28 cellular contexts compared by ENCODE assay signal in genomic region chr2:233326500-233326899, GRCh38. TPM values are rescaled to one million over a fixed set of nuclear protein-coding genes. Genes with fewer than 3 reads are reported as not detected.
DNase-seq lines count a peak whose midpoint lies in the region; ATAC-seq, FAIRE-seq and TF ChIP-seq lines count a peak whose summit lies in the region.
"Had no signal": no experiment of that assay in that cellular context is flagged by ENCODE, and none has a peak within 500 bp of the region (broad histone marks: within the 10 kb centered on the region; RNA-seq: fewer than 3 reads in every experiment).

No MANE protein-coding gene starts in this region.

- in situ Hi-C loops in HepG2 (cut with HindIII; ENCODE audit: extremely low pct_ligation_motif_present, low pct_unique_long_range_greater_than_20kb): no loop called here

- no peaks in the 10 kb centered on the region for H3K4me1 Mint-ChIP-seq in chondrocyte (ENCODE audit: low read depth)

- TF ChIP-seq CTCF in HepG2 (CRISPR knock-in tag; IDR thresholded peaks at IDR 0.05) (no peak), right lobe of liver (IDR thresholded peaks at IDR 0.05) (no peak), chondrocyte (IDR thresholded peaks at IDR 0.05) (no peak), kidney (IDR thresholded peaks at IDR 0.05; ENCODE audit: borderline replicate concordance, extremely low read depth, insufficient read depth) (no peak), spleen (IDR thresholded peaks at IDR 0.05 in 8 of 11, conservative IDR thresholded peaks at IDR 0.05 in 3 of 11) (no peak)

- peaks cover 2% of the 10 kb centered on the region; the same call in 1 of the 2 replicates for H3K4me1 ChIP-seq in HepG2 (ENCODE audit: insufficient read depth, low read length)
- no peaks in the 10 kb centered on the region for H3K4me1 ChIP-seq in right lobe of liver
- no peaks in the 10 kb centered on the region for H3K4me1 ChIP-seq in kidney (ENCODE audit: control insufficient read depth in 1 of 2, insufficient read depth in 1 of 2, low read depth in 1 of 2, low read length in 2 of 2)
- peaks cover 0 to 41% (median 24%) of the 10 kb centered on the region in 6 donors for H3K4me1 ChIP-seq in spleen
- H3K4me1 ChIP-seq: A549 had no signal

- CTCF ChIA-PET in HepG2 (lab: Yijun Ruan, JAX; ENCODE audit: low intra/inter-chr PET ratio, low total read pairs): no interaction called here

- TF ChIP-seq POLR2A in HepG2 (IDR thresholded peaks at IDR 0.05; ENCODE audit: insufficient read depth in 1 of 2, low read depth in 2 of 2, low read length in 2 of 2) (no peak), right lobe of liver (IDR thresholded peaks at IDR 0.05) (no peak), spleen (IDR thresholded peaks at IDR 0.05) (no peak)

- intact Hi-C loops in HepG2 (cut with micrococcal nuclease; ENCODE audit: unreplicated experiment): no loop called here
- intact Hi-C loops in right lobe of liver (cut with DNase I): no loop called here
- intact Hi-C loops in kidney (cut with DNase I): no loop called here
- intact Hi-C loops in spleen (cut with DNase I; ENCODE audit: low total_unique reads): no loop called here

- H3K9ac ChIP-seq in HepG2 (ENCODE audit: insufficient read depth, low read depth, low read length): no peak overlapping the region
- no peak overlapping the region for H3K9ac ChIP-seq in kidney (ENCODE audit: low read length in 2 of 2)

- POLR2A ChIA-PET in HepG2 (lab: Yijun Ruan, JAX): no interaction called here

- no peaks in the 10 kb centered on the region for H4K20me1 ChIP-seq in HepG2 (ENCODE audit: insufficient read depth, low read length)

- no peak overlapping the region for H3K4me3 ChIP-seq in HepG2 (replicated peaks in 1 of 3; ENCODE audit: insufficient read depth in 1 of 3, low read depth in 2 of 3, low read length in 3 of 3)
- H3K4me3 ChIP-seq in right lobe of liver: no peak overlapping the region
- H3K4me3 ChIP-seq in kidney (ENCODE audit: low read length in 2 of 2): no peak overlapping the region
- H3K4me3 ChIP-seq in spleen: no peak overlapping the region
- H3K4me3 ChIP-seq: A549 had no signal

- 39% methylated on average over 8 of the region's 8 CpGs for WGBS in HepG2 (ENCODE audit: low lambda C conversion rate)
- 100% methylated on average over 1 of the region's 8 CpGs for WGBS in right lobe of liver (ENCODE audit: insufficient coverage, low coverage, low lambda C conversion rate, missing lambda C conversion rate)
- 84 to 92% (median 87%) methylated on average over 8 of the region's 8 CpGs for WGBS in spleen, 5 donors

- H3K9me3 Mint-ChIP-seq in chondrocyte (ENCODE audit: low read depth): no peaks in the 10 kb centered on the region

- no peak for TF ChIP-seq EP300 in HepG2 (IDR thresholded peaks at IDR 0.05; ENCODE audit: low read depth in 2 of 2, low read length in 2 of 2)
- TF ChIP-seq EP300 in HepG2 (CRISPR knock-in tag; IDR thresholded peaks at IDR 0.05; ENCODE audit: borderline replicate concordance): no peak

- H3K79me2 ChIP-seq in HepG2 (ENCODE audit: insufficient read depth, low read length): no peaks in the 10 kb centered on the region

- H3K36me3 ChIP-seq in HepG2 (replicated peaks in 1 of 2; ENCODE audit: control insufficient read depth in 1 of 2, insufficient read depth in 2 of 2, low read length in 2 of 2) (no peaks in the 10 kb centered on the region), right lobe of liver (no peaks in the 10 kb centered on the region), kidney (ENCODE audit: control insufficient read depth in 1 of 2, insufficient read depth in 2 of 2, low read length in 2 of 2) (no peaks in the 10 kb centered on the region), spleen (no peaks in the 10 kb centered on the region)

- H3K4me3 Mint-ChIP-seq in chondrocyte (ENCODE audit: unreplicated experiment): no peak overlapping the region
- H3K4me3 Mint-ChIP-seq: B cell; CD8-positive, alpha-beta T cell had no signal

- peaks cover 0 to 24% of the 10 kb centered on the region in 2 experiments; a peak in 3 of 5 replicates for H3K27me3 ChIP-seq in HepG2 (ENCODE audit: control insufficient read depth in 1 of 2, insufficient read depth in 2 of 2, low read length in 2 of 2)
- no peaks in the 10 kb centered on the region for H3K27me3 ChIP-seq in right lobe of liver
- peaks cover 0 to 4% (median 0%) of the 10 kb centered on the region in 7 donors for H3K27me3 ChIP-seq in spleen (replicated peaks in 1 of 7)

- no peaks in the 10 kb centered on the region for H3K9me3 ChIP-seq in HepG2 (ENCODE audit: low read length)
- no peaks in the 10 kb centered on the region for H3K9me3 ChIP-seq in right lobe of liver
- no peaks in the 10 kb centered on the region for H3K9me3 ChIP-seq in kidney (ENCODE audit: control insufficient read depth in 1 of 2, low read length in 2 of 2)
- H3K9me3 ChIP-seq in spleen: no peaks in the 10 kb centered on the region
- H3K9me3 ChIP-seq: A549 had no signal

- ATAC-seq in HepG2 (no peak), right lobe of liver (no peak), HG02588 (IDR thresholded peaks at IDR 0.05; ENCODE audit: unreplicated experiment) (no peak)
- ATAC-seq: A549; CD8-positive, alpha-beta T cell had no signal

- H3K27ac Mint-ChIP-seq in chondrocyte (ENCODE audit: unreplicated experiment): no peak overlapping the region
- H3K27ac Mint-ChIP-seq: CD4-positive, alpha-beta T cell; CD8-positive, alpha-beta T cell had no signal

- H3K27me3 Mint-ChIP-seq in chondrocyte (ENCODE audit: low read depth): peaks cover 4% of the 10 kb centered on the region
- H3K27me3 Mint-ChIP-seq: B cell; CD4-positive, alpha-beta T cell had no signal

- no TSS peak for BruUV-seq in HepG2 (replicated peaks; lab: Mats Ljungman, UMichigan)

- FAIRE-seq in HepG2 (lab: Jason Lieb, UNC) (no peak), kidney (lab: Jason Lieb, UNC) (no peak)
- FAIRE-seq: A549, GM12891 had no signal

- H3K27ac ChIP-seq in HepG2 (ENCODE audit: extremely low read length, insufficient read depth, low read length) (no peak overlapping the region), right lobe of liver (no peak overlapping the region), kidney (ENCODE audit: low read depth in 2 of 2, low read length in 2 of 2) (no peak overlapping the region), spleen (no peak overlapping the region)
- H3K27ac ChIP-seq: 22Rv1, A549, C4-2B had no signal

- TF ChIP-seq RAD21 in HepG2 (CRISPR knock-in tag; IDR thresholded peaks at IDR 0.05): no peak

- H3K4me2 ChIP-seq in HepG2 (ENCODE audit: low read depth, low read length): no peak overlapping the region
- H3K4me2 ChIP-seq: A549 had no signal

- DNase-seq in HepG2 (ENCODE audit: low spot score) (no peak), right lobe of liver (no peak), chondrocyte (ENCODE audit: low spot score) (peak; percentile 64), kidney (peak; percentile 55), spleen (peak; percentile 62), GDM1 (lab: John Stamatoyannopoulos, UW) (no peak), KG1 (lab: John Stamatoyannopoulos, UW) (no peak)
- DNase-seq: AML-193; CD4-positive, alpha-beta T cell; CD8-positive, alpha-beta T cell; COR-L47; DMS 273 treated with DMSO at 0.1 percent for 48 hours; DMS153; DMS53; DMS79; DND-41; EL; GF-D8 had no signal

- H3K36me3 Mint-ChIP-seq in chondrocyte (ENCODE audit: low read depth): no peaks in the 10 kb centered on the region
- H3K36me3 Mint-ChIP-seq: CD8-positive, alpha-beta T cell had no signal

- no peak overlapping the region for H2AFZ ChIP-seq in HepG2 (ENCODE audit: low read length)

RNA-seq across cellular contexts. Expression of gene SAG, which starts 18.9 kb away (rescaled TPM):
- total RNA-seq in HepG2 (2016; rRNA removed; fragmentation: Illumina TruSeq; extraction: Trizol): not detected in 2 replicates
- total RNA-seq in HepG2 (2016; cell fraction: cytosol; rRNA removed; fragmentation: Illumina TruSeq; extraction: Trizol; ENCODE audit: low read depth): not detected in 2 replicates
- total RNA-seq in HepG2 (2016; cell fraction: insoluble cytoplasmic fraction; rRNA removed; fragmentation: Illumina TruSeq; extraction: Trizol): not detected in 2 replicates
- total RNA-seq in HepG2 (2016; cell fraction: membrane; rRNA removed; fragmentation: Illumina TruSeq; extraction: Trizol): not detected in 2 replicates
- not detected in 2 replicates for total RNA-seq in HepG2 (2016; cell fraction: nucleus; rRNA removed; fragmentation: Illumina TruSeq; extraction: Trizol)
- polyA plus RNA-seq in HepG2 (2011; rRNA removed): not detected in 2 replicates
- polyA plus RNA-seq in HepG2 (2011; cell fraction: cytosol; rRNA removed): not detected in 2 replicates
- polyA plus RNA-seq in HepG2 (2011; cell fraction: nucleus; rRNA removed): 0.31 TPM in 1 of 2 replicates, not detected in the other
- not detected in 2 replicates for polyA plus RNA-seq in HepG2 (2012)
- polyA plus RNA-seq in HepG2 (2016; cell fraction: cytosol; fragmentation: Illumina TruSeq; extraction: Trizol; ENCODE audit: low read depth): not detected in 2 replicates
- not detected in 2 replicates for polyA plus RNA-seq in HepG2 (2016; cell fraction: insoluble cytoplasmic fraction; fragmentation: Illumina TruSeq; extraction: Trizol; ENCODE audit: low read depth)
- not detected in 2 replicates for polyA plus RNA-seq in HepG2 (2016; cell fraction: membrane; fragmentation: Illumina TruSeq; extraction: Trizol; ENCODE audit: low read depth)
- not detected in 2 replicates for polyA plus RNA-seq in HepG2 (2016; cell fraction: nucleus; fragmentation: Illumina TruSeq; extraction: Trizol; ENCODE audit: insufficient read depth, low read depth)
- polyA minus RNA-seq in HepG2 (2011; rRNA and poly(A)+ RNA removed; ENCODE audit: low replicate concordance): not detected in 2 replicates
- polyA minus RNA-seq in HepG2 (2011; cell fraction: cytosol; rRNA and poly(A)+ RNA removed): not detected in 2 replicates
- polyA minus RNA-seq in HepG2 (2011; cell fraction: nucleus; rRNA and poly(A)+ RNA removed): not detected in 2 replicates
- not detected for total RNA-seq in right lobe of liver
- total RNA-seq in chondrocyte: not detected in 3 replicates
- total RNA-seq in kidney: not detected
- not detected for polyA plus RNA-seq in kidney (ENCODE audit: insufficient read depth, low read depth, low replicate concordance)
- total RNA-seq in spleen: under 1 TPM in 2 of 7 donors, not detected in 5; 0.09 to 0.20 TPM
- not detected for polyA plus RNA-seq in spleen
- total RNA-seq: A172, Daoy, G401 had no signal
- polyA plus RNA-seq: A549, BJ had no signal

RNA-seq across cellular contexts. Expression of gene DGKD, which starts 27.8 kb away (rescaled TPM):
- total RNA-seq in HepG2 (2016; rRNA removed; fragmentation: Illumina TruSeq; extraction: Trizol): 20.6 and 24.5 TPM in 2 replicates
- total RNA-seq in HepG2 (2016; cell fraction: cytosol; rRNA removed; fragmentation: Illumina TruSeq; extraction: Trizol; ENCODE audit: low read depth): 14.8 and 17.4 TPM in 2 replicates
- total RNA-seq in HepG2 (2016; cell fraction: insoluble cytoplasmic fraction; rRNA removed; fragmentation: Illumina TruSeq; extraction: Trizol): 16.3 and 24.8 TPM in 2 replicates
- total RNA-seq in HepG2 (2016; cell fraction: membrane; rRNA removed; fragmentation: Illumina TruSeq; extraction: Trizol): 17.6 and 18.2 TPM in 2 replicates
- 42.7 and 44.6 TPM in 2 replicates for total RNA-seq in HepG2 (2016; cell fraction: nucleus; rRNA removed; fragmentation: Illumina TruSeq; extraction: Trizol)
- 33.2 and 40.3 TPM in 2 replicates for polyA plus RNA-seq in HepG2 (2011; rRNA removed)
- polyA plus RNA-seq in HepG2 (2011; cell fraction: cytosol; rRNA removed): 13.1 and 13.6 TPM in 2 replicates
- polyA plus RNA-seq in HepG2 (2011; cell fraction: nucleus; rRNA removed): 303 and 327 TPM in 2 replicates
- polyA plus RNA-seq in HepG2 (2012): 46.9 and 49.5 TPM in 2 replicates
- polyA plus RNA-seq in HepG2 (2016; cell fraction: cytosol; fragmentation: Illumina TruSeq; extraction: Trizol; ENCODE audit: low read depth): 5.9 and 7.2 TPM in 2 replicates
- 8.2 and 10.8 TPM in 2 replicates for polyA plus RNA-seq in HepG2 (2016; cell fraction: insoluble cytoplasmic fraction; fragmentation: Illumina TruSeq; extraction: Trizol; ENCODE audit: low read depth)
- polyA plus RNA-seq in HepG2 (2016; cell fraction: membrane; fragmentation: Illumina TruSeq; extraction: Trizol; ENCODE audit: low read depth): 5.2 and 5.9 TPM in 2 replicates
- 119 and 132 TPM in 2 replicates for polyA plus RNA-seq in HepG2 (2016; cell fraction: nucleus; fragmentation: Illumina TruSeq; extraction: Trizol; ENCODE audit: insufficient read depth, low read depth)
- polyA minus RNA-seq in HepG2 (2011; rRNA and poly(A)+ RNA removed; ENCODE audit: low replicate concordance): 44.8 and 91.4 TPM in 2 replicates
- polyA minus RNA-seq in HepG2 (2011; cell fraction: cytosol; rRNA and poly(A)+ RNA removed): 13.3 and 16.4 TPM in 2 replicates
- 54.7 and 79.4 TPM in 2 replicates for polyA minus RNA-seq in HepG2 (2011; cell fraction: nucleus; rRNA and poly(A)+ RNA removed)
- 10 to 100 TPM in 4 of 6 experiments, 1 to 10 TPM in 2; 6.5 to 16.6 (median 14.2) TPM for total RNA-seq in right lobe of liver
- 56.9 to 67.1 TPM (median 66.3 TPM) in 3 replicates for total RNA-seq in chondrocyte
- total RNA-seq in kidney: 32.3 TPM
- polyA plus RNA-seq in kidney (ENCODE audit: insufficient read depth, low read depth, low replicate concordance): 2.6 TPM
- 100 to 1,000 TPM in 4 of 7 donors, 10 to 100 TPM in 3; 45.2 to 120 (median 102) TPM for total RNA-seq in spleen
- 10 to 100 TPM; 21.9 to 35.6 (median 32.1) TPM for polyA plus RNA-seq in spleen

Comparison
In these comparisons a context has a peak if more than half of its experiments do, and no peak if none do; other contexts are left out.
1. DNase-seq: peak in chondrocyte (single experiment), kidney (single experiment) and spleen (single experiment); none in HepG2 (single experiment), right lobe of liver (0 of 3), GDM1 (single experiment) and KG1 (single experiment).